ENCODE assay signal across 2 cellular contexts in the genomic region with DNA sequence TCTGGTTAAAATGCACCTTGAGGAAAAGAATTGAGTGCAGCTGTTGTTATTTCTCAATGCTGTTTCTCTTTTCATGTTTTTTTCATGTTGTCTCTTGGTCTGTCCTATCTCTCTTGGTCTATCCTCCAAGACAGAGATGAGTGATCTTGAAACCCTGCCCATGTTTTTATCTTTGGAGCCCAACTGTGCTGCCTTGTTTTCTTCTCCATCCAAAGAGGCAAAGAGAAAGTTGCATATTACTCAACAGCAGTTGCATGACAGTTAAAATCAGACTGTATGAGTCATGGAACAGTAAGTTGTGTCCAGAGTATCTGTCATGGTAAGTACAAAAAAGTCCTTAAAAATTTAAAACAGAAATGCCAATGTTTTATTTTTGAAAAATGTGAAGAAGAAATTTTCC.
A peak's percentile ranks its signal among the peaks of the same experiment; 100 is the strongest.
TF ChIP-seq lines count a peak whose summit lies in the region.

No MANE protein-coding gene starts in this region.

TF ChIP-seq in K562, 482 proteins besides CTCF, POLR2A, EP300 and RAD21 (continues in another document):
- TF ChIP-seq HDAC3 (IDR thresholded peaks at IDR 0.05; ENCODE audit: borderline replicate concordance, partially characterized antibody) (peak; percentile 46), PML (IDR thresholded peaks at IDR 0.05; ENCODE audit: low read length) (peak; percentile 67; the same call in 1 of the 2 replicates), SMARCA4 (IDR thresholded peaks at IDR 0.05) (peak; percentile 87), FOXM1 (IDR thresholded peaks at IDR 0.05; ENCODE audit: low read depth) (peak; percentile 64), FOXM1 (CRISPR knock-in tag; IDR thresholded peaks at IDR 0.05; ENCODE audit: low read depth) (no peak), HMG20B (CRISPR knock-in tag; IDR thresholded peaks at IDR 0.05) (no peak), SMARCE1 (IDR thresholded peaks at IDR 0.05) (peak; percentile 76), SMARCC2 (IDR thresholded peaks at IDR 0.05; ENCODE audit: low read depth) (peak; percentile 69; the same call in 1 of the 2 replicates), HDAC2 (IDR thresholded peaks at IDR 0.05) (0 out of 2 replicates have a peak, but pooled peaks have one; percentile 31), CCNT2 (IDR thresholded peaks at IDR 0.05; ENCODE audit: borderline replicate concordance, extremely low read depth, insufficient read length, low read depth, low read length) (peak; percentile 71), NEUROD1 (IDR thresholded peaks at IDR 0.05; ENCODE audit: borderline replicate concordance, low read depth, low read length, partially characterized antibody) (peak; percentile 30), ARID1B (IDR thresholded peaks at IDR 0.05) (peak; percentile 92), NFE2 (IDR thresholded peaks at IDR 0.05; ENCODE audit: low read depth) (peak; percentile 46; the same call in 1 of the 2 replicates), DPF2 (IDR thresholded peaks at IDR 0.05) (peak; percentile 92), JUN (IDR thresholded peaks at IDR 0.05; ENCODE audit: borderline replicate concordance, low read depth, low read length) (peak; percentile 73), JUN (CRISPR knock-in tag; IDR thresholded peaks at IDR 0.05; ENCODE audit: borderline replicate concordance) (no peak), MYBL2 (IDR thresholded peaks at IDR 0.05; ENCODE audit: low read depth) (peak; percentile 55; the same call in 1 of the 2 replicates), MYBL2 (CRISPR knock-in tag; IDR thresholded peaks at IDR 0.05; ENCODE audit: borderline replicate concordance) (no peak), PHTF2 (CRISPR knock-in tag; IDR thresholded peaks at IDR 0.05) (no peak), ZNF184 (CRISPR knock-in tag; IDR thresholded peaks at IDR 0.05) (peak; percentile 91), ESRRB (CRISPR knock-in tag; IDR thresholded peaks at IDR 0.05; ENCODE audit: borderline replicate concordance) (no peak), FOSL1 (tag; conservative IDR thresholded peaks at IDR 0.05) (peak; percentile 96), TEAD4 (IDR thresholded peaks at IDR 0.05; ENCODE audit: low read length) (peak; percentile 85), TEAD4 (CRISPR knock-in tag; IDR thresholded peaks at IDR 0.05; ENCODE audit: borderline replicate concordance) (no peak), STAT5A (IDR thresholded peaks at IDR 0.05; ENCODE audit: borderline replicate concordance, low read length) (peak; percentile 56; the same call in 1 of the 2 replicates), NCOR1 (IDR thresholded peaks at IDR 0.05) (peak; percentile 78), ZNF551 (CRISPR knock-in tag; IDR thresholded peaks at IDR 0.05) (no peak)
- TF ChIP-seq, protein P1, sequence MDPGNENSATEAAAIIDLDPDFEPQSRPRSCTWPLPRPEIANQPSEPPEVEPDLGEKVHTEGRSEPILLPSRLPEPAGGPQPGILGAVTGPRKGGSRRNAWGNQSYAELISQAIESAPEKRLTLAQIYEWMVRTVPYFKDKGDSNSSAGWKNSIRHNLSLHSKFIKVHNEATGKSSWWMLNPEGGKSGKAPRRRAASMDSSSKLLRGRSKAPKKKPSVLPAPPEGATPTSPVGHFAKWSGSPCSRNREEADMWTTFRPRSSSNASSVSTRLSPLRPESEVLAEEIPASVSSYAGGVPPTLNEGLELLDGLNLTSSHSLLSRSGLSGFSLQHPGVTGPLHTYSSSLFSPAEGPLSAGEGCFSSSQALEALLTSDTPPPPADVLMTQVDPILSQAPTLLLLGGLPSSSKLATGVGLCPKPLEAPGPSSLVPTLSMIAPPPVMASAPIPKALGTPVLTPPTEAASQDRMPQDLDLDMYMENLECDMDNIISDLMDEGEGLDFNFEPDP (CRISPR knock-in tag; IDR thresholded peaks at IDR 0.05) = no peak
- TF ChIP-seq, protein P2, sequence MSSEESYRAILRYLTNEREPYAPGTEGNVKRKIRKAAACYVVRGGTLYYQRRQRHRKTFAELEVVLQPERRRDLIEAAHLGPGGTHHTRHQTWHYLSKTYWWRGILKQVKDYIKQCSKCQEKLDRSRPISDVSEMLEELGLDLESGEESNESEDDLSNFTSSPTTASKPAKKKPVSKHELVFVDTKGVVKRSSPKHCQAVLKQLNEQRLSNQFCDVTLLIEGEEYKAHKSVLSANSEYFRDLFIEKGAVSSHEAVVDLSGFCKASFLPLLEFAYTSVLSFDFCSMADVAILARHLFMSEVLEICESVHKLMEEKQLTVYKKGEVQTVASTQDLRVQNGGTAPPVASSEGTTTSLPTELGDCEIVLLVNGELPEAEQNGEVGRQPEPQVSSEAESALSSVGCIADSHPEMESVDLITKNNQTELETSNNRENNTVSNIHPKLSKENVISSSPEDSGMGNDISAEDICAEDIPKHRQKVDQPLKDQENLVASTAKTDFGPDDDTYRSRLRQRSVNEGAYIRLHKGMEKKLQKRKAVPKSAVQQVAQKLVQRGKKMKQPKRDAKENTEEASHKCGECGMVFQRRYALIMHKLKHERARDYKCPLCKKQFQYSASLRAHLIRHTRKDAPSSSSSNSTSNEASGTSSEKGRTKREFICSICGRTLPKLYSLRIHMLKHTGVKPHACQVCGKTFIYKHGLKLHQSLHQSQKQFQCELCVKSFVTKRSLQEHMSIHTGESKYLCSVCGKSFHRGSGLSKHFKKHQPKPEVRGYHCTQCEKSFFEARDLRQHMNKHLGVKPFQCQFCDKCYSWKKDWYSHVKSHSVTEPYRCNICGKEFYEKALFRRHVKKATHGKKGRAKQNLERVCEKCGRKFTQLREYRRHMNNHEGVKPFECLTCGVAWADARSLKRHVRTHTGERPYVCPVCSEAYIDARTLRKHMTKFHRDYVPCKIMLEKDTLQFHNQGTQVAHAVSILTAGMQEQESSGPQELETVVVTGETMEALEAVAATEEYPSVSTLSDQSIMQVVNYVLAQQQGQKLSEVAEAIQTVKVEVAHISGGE (CRISPR knock-in tag; IDR thresholded peaks at IDR 0.05) = peak in 2 of 3 experiments; percentile 10 to 21; a peak in 1 of 6 replicates
- TF ChIP-seq, protein P3, sequence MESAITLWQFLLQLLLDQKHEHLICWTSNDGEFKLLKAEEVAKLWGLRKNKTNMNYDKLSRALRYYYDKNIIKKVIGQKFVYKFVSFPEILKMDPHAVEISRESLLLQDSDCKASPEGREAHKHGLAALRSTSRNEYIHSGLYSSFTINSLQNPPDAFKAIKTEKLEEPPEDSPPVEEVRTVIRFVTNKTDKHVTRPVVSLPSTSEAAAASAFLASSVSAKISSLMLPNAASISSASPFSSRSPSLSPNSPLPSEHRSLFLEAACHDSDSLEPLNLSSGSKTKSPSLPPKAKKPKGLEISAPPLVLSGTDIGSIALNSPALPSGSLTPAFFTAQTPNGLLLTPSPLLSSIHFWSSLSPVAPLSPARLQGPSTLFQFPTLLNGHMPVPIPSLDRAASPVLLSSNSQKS (CRISPR knock-in tag; IDR thresholded peaks at IDR 0.05) = no peak
- TF ChIP-seq, protein P4, sequence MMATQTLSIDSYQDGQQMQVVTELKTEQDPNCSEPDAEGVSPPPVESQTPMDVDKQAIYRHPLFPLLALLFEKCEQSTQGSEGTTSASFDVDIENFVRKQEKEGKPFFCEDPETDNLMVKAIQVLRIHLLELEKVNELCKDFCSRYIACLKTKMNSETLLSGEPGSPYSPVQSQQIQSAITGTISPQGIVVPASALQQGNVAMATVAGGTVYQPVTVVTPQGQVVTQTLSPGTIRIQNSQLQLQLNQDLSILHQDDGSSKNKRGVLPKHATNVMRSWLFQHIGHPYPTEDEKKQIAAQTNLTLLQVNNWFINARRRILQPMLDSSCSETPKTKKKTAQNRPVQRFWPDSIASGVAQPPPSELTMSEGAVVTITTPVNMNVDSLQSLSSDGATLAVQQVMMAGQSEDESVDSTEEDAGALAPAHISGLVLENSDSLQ (IDR thresholded peaks at IDR 0.05) = peak; percentile 61

TF ChIP-seq in SK-N-SH, 30 proteins besides CTCF, POLR2A, EP300 and RAD21:
- no peak for TF ChIP-seq YY1 (IDR thresholded peaks at IDR 0.05; ENCODE audit: low read depth)
- TF ChIP-seq, protein P5, sequence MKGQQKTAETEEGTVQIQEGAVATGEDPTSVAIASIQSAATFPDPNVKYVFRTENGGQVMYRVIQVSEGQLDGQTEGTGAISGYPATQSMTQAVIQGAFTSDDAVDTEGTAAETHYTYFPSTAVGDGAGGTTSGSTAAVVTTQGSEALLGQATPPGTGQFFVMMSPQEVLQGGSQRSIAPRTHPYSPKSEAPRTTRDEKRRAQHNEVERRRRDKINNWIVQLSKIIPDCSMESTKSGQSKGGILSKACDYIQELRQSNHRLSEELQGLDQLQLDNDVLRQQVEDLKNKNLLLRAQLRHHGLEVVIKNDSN (IDR thresholded peaks at IDR 0.05; ENCODE audit: borderline replicate concordance, low read depth) = no peak
- TF ChIP-seq TCF12 (IDR thresholded peaks at IDR 0.05) = no peak
- no peak for TF ChIP-seq EZH2phosphoT487 (IDR thresholded peaks at IDR 0.05; ENCODE audit: borderline replicate concordance, low read depth)
- no peak for TF ChIP-seq GABPA (IDR thresholded peaks at IDR 0.05; ENCODE audit: low read depth)
- TF ChIP-seq FOXM1 (IDR thresholded peaks at IDR 0.05; ENCODE audit: low read depth) = no peak
- TF ChIP-seq, protein P6, sequence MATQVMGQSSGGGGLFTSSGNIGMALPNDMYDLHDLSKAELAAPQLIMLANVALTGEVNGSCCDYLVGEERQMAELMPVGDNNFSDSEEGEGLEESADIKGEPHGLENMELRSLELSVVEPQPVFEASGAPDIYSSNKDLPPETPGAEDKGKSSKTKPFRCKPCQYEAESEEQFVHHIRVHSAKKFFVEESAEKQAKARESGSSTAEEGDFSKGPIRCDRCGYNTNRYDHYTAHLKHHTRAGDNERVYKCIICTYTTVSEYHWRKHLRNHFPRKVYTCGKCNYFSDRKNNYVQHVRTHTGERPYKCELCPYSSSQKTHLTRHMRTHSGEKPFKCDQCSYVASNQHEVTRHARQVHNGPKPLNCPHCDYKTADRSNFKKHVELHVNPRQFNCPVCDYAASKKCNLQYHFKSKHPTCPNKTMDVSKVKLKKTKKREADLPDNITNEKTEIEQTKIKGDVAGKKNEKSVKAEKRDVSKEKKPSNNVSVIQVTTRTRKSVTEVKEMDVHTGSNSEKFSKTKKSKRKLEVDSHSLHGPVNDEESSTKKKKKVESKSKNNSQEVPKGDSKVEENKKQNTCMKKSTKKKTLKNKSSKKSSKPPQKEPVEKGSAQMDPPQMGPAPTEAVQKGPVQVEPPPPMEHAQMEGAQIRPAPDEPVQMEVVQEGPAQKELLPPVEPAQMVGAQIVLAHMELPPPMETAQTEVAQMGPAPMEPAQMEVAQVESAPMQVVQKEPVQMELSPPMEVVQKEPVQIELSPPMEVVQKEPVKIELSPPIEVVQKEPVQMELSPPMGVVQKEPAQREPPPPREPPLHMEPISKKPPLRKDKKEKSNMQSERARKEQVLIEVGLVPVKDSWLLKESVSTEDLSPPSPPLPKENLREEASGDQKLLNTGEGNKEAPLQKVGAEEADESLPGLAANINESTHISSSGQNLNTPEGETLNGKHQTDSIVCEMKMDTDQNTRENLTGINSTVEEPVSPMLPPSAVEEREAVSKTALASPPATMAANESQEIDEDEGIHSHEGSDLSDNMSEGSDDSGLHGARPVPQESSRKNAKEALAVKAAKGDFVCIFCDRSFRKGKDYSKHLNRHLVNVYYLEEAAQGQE (IDR thresholded peaks at IDR 0.05; ENCODE audit: low read depth, low read length) = no peak
- no peak for TF ChIP-seq NRF1 (IDR thresholded peaks at IDR 0.05; ENCODE audit: low read depth, low read length)
- TF ChIP-seq, protein P7, sequence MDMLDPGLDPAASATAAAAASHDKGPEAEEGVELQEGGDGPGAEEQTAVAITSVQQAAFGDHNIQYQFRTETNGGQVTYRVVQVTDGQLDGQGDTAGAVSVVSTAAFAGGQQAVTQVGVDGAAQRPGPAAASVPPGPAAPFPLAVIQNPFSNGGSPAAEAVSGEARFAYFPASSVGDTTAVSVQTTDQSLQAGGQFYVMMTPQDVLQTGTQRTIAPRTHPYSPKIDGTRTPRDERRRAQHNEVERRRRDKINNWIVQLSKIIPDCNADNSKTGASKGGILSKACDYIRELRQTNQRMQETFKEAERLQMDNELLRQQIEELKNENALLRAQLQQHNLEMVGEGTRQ (IDR thresholded peaks at IDR 0.05; ENCODE audit: borderline replicate concordance, low read depth, low read length) = no peak
- TF ChIP-seq FOSL2 (IDR thresholded peaks at IDR 0.05; ENCODE audit: borderline replicate concordance, low read depth) = no peak
- no peak for TF ChIP-seq GATA2 (CRISPR knock-in tag; IDR thresholded peaks at IDR 0.05)
- TF ChIP-seq, protein P8, sequence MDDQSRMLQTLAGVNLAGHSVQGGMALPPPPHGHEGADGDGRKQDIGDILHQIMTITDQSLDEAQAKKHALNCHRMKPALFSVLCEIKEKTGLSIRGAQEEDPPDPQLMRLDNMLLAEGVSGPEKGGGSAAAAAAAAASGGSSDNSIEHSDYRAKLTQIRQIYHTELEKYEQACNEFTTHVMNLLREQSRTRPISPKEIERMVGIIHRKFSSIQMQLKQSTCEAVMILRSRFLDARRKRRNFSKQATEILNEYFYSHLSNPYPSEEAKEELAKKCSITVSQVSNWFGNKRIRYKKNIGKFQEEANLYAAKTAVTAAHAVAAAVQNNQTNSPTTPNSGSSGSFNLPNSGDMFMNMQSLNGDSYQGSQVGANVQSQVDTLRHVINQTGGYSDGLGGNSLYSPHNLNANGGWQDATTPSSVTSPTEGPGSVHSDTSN (IDR thresholded peaks at IDR 0.05) = no peak
- TF ChIP-seq ELF1 (IDR thresholded peaks at IDR 0.05) = no peak
- TF ChIP-seq TAF1 (IDR thresholded peaks at IDR 0.05; ENCODE audit: borderline replicate concordance, low read depth, low read length) = no peak
- TF ChIP-seq RFX5 (IDR thresholded peaks at IDR 0.05; ENCODE audit: low read length) = no peak
- TF ChIP-seq CHD2 (IDR thresholded peaks at IDR 0.05; ENCODE audit: low read length, partially characterized antibody) = no peak
